In genomic region chr5:136011427-136012001, GRCh38 we compare ENCODE assay signal across 15 cellular contexts. TPM values are rescaled to one million over a fixed set of nuclear protein-coding genes. Genes with fewer than 3 reads are reported as not detected.
A peak's percentile ranks its signal among the peaks of the same experiment; 100 is the strongest.
DNase-seq lines count a peak whose midpoint lies in the region; ATAC-seq, FAIRE-seq and TF ChIP-seq lines count a peak whose summit lies in the region.
"Had no signal": no experiment of that assay in that cellular context is flagged by ENCODE, and none has a peak within 500 bp of the region (broad histone marks: within the 10 kb centered on the region; RNA-seq: fewer than 3 reads in every experiment).

No MANE protein-coding gene starts in this region.

- no peak overlapping the region for H3K4me3 ChIP-seq in AG10803 (ENCODE audit: low read length)
- H3K4me3 ChIP-seq in mammary epithelial cell (replicated peaks in 1 of 3; ENCODE audit: insufficient read depth in 1 of 3, low read depth in 2 of 3, low read length in 3 of 3), result peak overlapping the region in 1 of 3 experiments; percentile 10
- no peak overlapping the region for H3K4me3 ChIP-seq in tibial artery

- H3K27me3 ChIP-seq in mammary epithelial cell (ENCODE audit: insufficient read depth, low read length) (no peaks in the 10 kb centered on the region), tibial artery (no peaks in the 10 kb centered on the region)

- in situ Hi-C loops in mammary epithelial cell (cut with MboI; ENCODE audit: low sequenced_read_pairs in 2 of 2), result no loop called here

- intact Hi-C loops in mammary epithelial cell (cut with micrococcal nuclease) (no loop called here), tibial artery (cut with DNase I; ENCODE audit: low total_unique reads) (no loop called here)

- dilution Hi-C loops in mammary epithelial cell (cut with HindIII; ENCODE audit: low sequenced_read_pairs), result no loop called here

- peaks cover 3% of the 10 kb centered on the region for H3K9me3 Mint-ChIP-seq in mesothelial cell of epicardium
- H3K9me3 Mint-ChIP-seq: CD4-positive, alpha-beta T cell; stimulated activated naive CD8-positive, alpha-beta T cell treated with anti-CD3 and anti-CD28 coated beads, Interleukin-15, amount 100 ng/mL, for 72 hours had no signal

- FAIRE-seq in frontal cortex (lab: Jason Lieb, UNC), result no peak
- FAIRE-seq in GM12891 (lab: Jason Lieb, UNC), result no peak
- FAIRE-seq: GM18507 had no signal

- no peaks in the 10 kb centered on the region for H3K36me3 Mint-ChIP-seq in mesothelial cell of epicardium

- H3K27ac ChIP-seq in mammary epithelial cell (ENCODE audit: insufficient read depth, low read depth, low read length) (peak overlapping the region; percentile 16), tibial artery (no peak overlapping the region)

- no peak for ATAC-seq in GM18867 (IDR thresholded peaks at IDR 0.05; ENCODE audit: unreplicated experiment)
- ATAC-seq: stimulated activated naive CD8-positive, alpha-beta T cell treated with anti-CD3 and anti-CD28 coated beads, Interleukin-15, amount 100 ng/mL, for 72 hours had no signal

- H3K36me3 ChIP-seq in mammary epithelial cell (ENCODE audit: insufficient read depth, low read length), result no peaks in the 10 kb centered on the region
- no peaks in the 10 kb centered on the region for H3K36me3 ChIP-seq in tibial artery

- WGBS in mammary epithelial cell (ENCODE audit: low coverage, missing lambda C conversion rate), result 25% methylated on average over 4 of the region's 4 CpGs

- H3K4me3 Mint-ChIP-seq in mesothelial cell of epicardium, result no peak overlapping the region
- H3K4me3 Mint-ChIP-seq: CD4-positive, alpha-beta T cell; stimulated activated naive CD8-positive, alpha-beta T cell treated with anti-CD3 and anti-CD28 coated beads, Interleukin-15, amount 100 ng/mL, for 72 hours had no signal

- CTCF ChIA-PET in mammary epithelial cell (lab: Charles Lee; ENCODE audit: low non-redundant PET), result no interaction called here

- peak overlapping the region; percentile 55 for H3K4me2 ChIP-seq in mammary epithelial cell (ENCODE audit: insufficient read depth, low read depth, low read length)

- H2AFZ ChIP-seq in mammary epithelial cell (ENCODE audit: low read depth, low read length), result peak overlapping the region; percentile 57

- TF ChIP-seq POLR2A in GM12891 (IDR thresholded peaks at IDR 0.05; ENCODE audit: low read depth, low read length), result no peak

- H3K9ac ChIP-seq in mammary epithelial cell (ENCODE audit: insufficient read depth, low read length), result no peak overlapping the region

- TF ChIP-seq CTCF in AG10803 (conservative IDR thresholded peaks at IDR 0.05; ENCODE audit: low read length) (no peak), mammary epithelial cell (conservative IDR thresholded peaks at IDR 0.05 in 1 of 2, IDR thresholded peaks at IDR 0.05 in 1 of 2; ENCODE audit: extremely low read depth in 1 of 2, insufficient read depth in 1 of 2, low read depth in 1 of 2, low read length in 2 of 2) (no peak), mesothelial cell of epicardium (IDR thresholded peaks at IDR 0.05; ENCODE audit: unreplicated experiment) (no peak), tibial artery (IDR thresholded peaks at IDR 0.05) (no peak)

- H3K79me2 ChIP-seq in mammary epithelial cell (ENCODE audit: insufficient read depth, low read length), result no peaks in the 10 kb centered on the region

- H3K27me3 Mint-ChIP-seq in mesothelial cell of epicardium (ENCODE audit: low read depth), result peaks cover 7% of the 10 kb centered on the region

- H3K4me1 ChIP-seq in mammary epithelial cell (ENCODE audit: insufficient read depth, low read length), result peaks cover 68% of the 10 kb centered on the region
- peaks cover 0 to 44% (median 18%) of the 10 kb centered on the region in 4 donors for H3K4me1 ChIP-seq in tibial artery

- BruUV-seq in mammary epithelial cell (replicated peaks; lab: Mats Ljungman, UMichigan), result no TSS peak

- H3K4me1 Mint-ChIP-seq in mesothelial cell of epicardium, result peaks cover 57% of the 10 kb centered on the region
- H3K4me1 Mint-ChIP-seq: stimulated activated naive CD8-positive, alpha-beta T cell treated with anti-CD3 and anti-CD28 coated beads, Interleukin-15, amount 100 ng/mL, for 72 hours had no signal

- no peaks in the 10 kb centered on the region for H3K9me3 ChIP-seq in mammary epithelial cell (replicated peaks; ENCODE audit: insufficient read depth, low read length)
- no peaks in the 10 kb centered on the region for H3K9me3 ChIP-seq in tibial artery

- H4K20me1 ChIP-seq in mammary epithelial cell (ENCODE audit: insufficient read depth, low read length), result no peaks in the 10 kb centered on the region

- peak overlapping the region; percentile 84 for H3K27ac Mint-ChIP-seq in mesothelial cell of epicardium
- H3K27ac Mint-ChIP-seq: CD4-positive, alpha-beta T cell; stimulated activated naive CD8-positive, alpha-beta T cell treated with anti-CD3 and anti-CD28 coated beads, Interleukin-15, amount 100 ng/mL, for 72 hours had no signal

- DNase-seq in AG10803 (ENCODE audit: low read depth), result peak; percentile 86
- DNase-seq in HT1080 (ENCODE audit: low read depth), result peak; percentile 79
- DNase-seq in mammary epithelial cell, result peak; percentile 80
- DNase-seq in mesothelial cell of epicardium (ENCODE audit: low spot score in 2 of 2, unreplicated experiment in 2 of 2), result no peak
- DNase-seq in frontal cortex (ENCODE audit: low spot score in 2 of 2), result no peak
- DNase-seq in GM12891 (ENCODE audit: insufficient read length, low spot score), result no peak
- no peak for DNase-seq in tibial artery
- DNase-seq: activated CD8-positive, alpha-beta memory T cell treated with anti-CD3 and anti-CD28 coated beads, Interleukin-2, amount 50 U/mL, for 48 hours; CD4-positive, alpha-beta T cell; left cardiac atrium; NCI-H187; stimulated activated naive CD8-positive, alpha-beta T cell treated with anti-CD3 and anti-CD28 coated beads, Interleukin-15, amount 100 ng/mL, for 72 hours had no signal

TF ChIP-seq in GM12891, 5 proteins besides CTCF, POLR2A, EP300 and RAD21:
- no peak for TF ChIP-seq PAX5 (IDR thresholded peaks at IDR 0.05; ENCODE audit: insufficient read depth, low read length, severe bottlenecking)

RNA-seq across cellular contexts. Expression of gene TGFBI, which starts 17.3 kb away (rescaled TPM):
- 34.9 and 56.4 TPM in 2 replicates for total RNA-seq in HT1080 (2014; rRNA removed; shearing (Covaris generic))
- 170 and 171 TPM in 2 replicates for polyA plus RNA-seq in HT1080 (2015; cell fraction: cytosol; rRNA removed)
- polyA plus RNA-seq in HT1080 (2015; cell fraction: nucleus; rRNA removed), result 147 and 174 TPM in 2 replicates
- total RNA-seq in mammary epithelial cell (10 to 100 TPM; 56.0 to 77.3 TPM), mesothelial cell of epicardium (339 to 354 TPM (median 345 TPM) in 3 replicates), frontal cortex (4.9 TPM)
- 264 TPM for polyA plus RNA-seq in mammary epithelial cell
- 390 TPM for polyA minus RNA-seq in mammary epithelial cell
- not detected for polyA plus RNA-seq in GM12891 (2012; ENCODE audit: low read depth, missing spikeins)

RNA-seq across cellular contexts. Expression of gene LECT2, which starts 56.7 kb away (rescaled TPM):
- total RNA-seq in HT1080 (2014; rRNA removed; shearing (Covaris generic)), result not detected in 2 replicates
- not detected in 2 replicates for polyA plus RNA-seq in HT1080 (2015; cell fraction: cytosol; rRNA removed)
- not detected in 2 replicates for polyA plus RNA-seq in HT1080 (2015; cell fraction: nucleus; rRNA removed)
- total RNA-seq in mammary epithelial cell, result not detected
- polyA plus RNA-seq in mammary epithelial cell, result not detected
- polyA minus RNA-seq in mammary epithelial cell, result not detected
- total RNA-seq in mesothelial cell of epicardium, result not detected in 3 replicates
- not detected for total RNA-seq in frontal cortex
- not detected for polyA plus RNA-seq in GM12891 (2012; ENCODE audit: low read depth, missing spikeins)
- total RNA-seq: CD4-positive, alpha-beta T cell; cerebellum; left cardiac atrium had no signal

Comparison
In these comparisons a context has a peak if more than half of its experiments do, and no peak if none do; other contexts are left out.
1. DNase-seq: peak in AG10803 (single experiment), HT1080 (single experiment) and mammary epithelial cell (single experiment); none in mesothelial cell of epicardium (0 of 2), frontal cortex (0 of 2), GM12891 (single experiment) and tibial artery (0 of 2).